In the genomic region with DNA sequence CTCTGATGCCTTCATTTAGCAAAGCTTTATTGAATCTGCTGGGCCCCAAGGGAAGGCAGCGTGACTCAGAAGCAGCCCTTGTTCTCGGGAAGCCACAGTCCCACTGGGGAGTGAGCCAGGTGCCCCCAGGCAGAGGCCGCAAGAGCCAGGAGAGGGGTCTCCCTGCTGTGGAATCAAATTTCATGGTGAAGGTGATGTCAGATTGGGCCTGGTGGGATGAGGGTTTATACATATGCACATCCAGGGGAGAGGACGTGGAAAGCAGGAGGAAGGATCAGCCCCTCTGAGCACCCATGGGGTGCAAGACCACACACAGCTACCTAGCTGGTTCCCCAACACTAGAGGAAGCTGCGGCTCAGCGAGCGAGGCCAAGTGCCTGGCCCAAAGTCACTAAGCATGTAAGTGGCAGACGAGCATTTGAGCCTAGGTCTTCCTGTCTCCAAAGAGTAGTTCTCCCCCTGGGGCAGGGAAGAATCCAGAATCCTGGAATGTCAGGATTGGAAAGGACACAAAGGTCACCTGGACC, we compare ENCODE assay signal across 10 cellular contexts. TPM values are rescaled to one million over a fixed set of nuclear protein-coding genes. Genes with fewer than 3 reads are reported as not detected.
DNase-seq lines count a peak whose midpoint lies in the region; ATAC-seq and TF ChIP-seq lines count a peak whose summit lies in the region.
"Had no signal": no experiment of that assay in that cellular context is flagged by ENCODE, and none has a peak within 500 bp of the region (broad histone marks: within the 10 kb centered on the region; RNA-seq: fewer than 3 reads in every experiment).

No MANE protein-coding gene starts in this region.

- WGBS in suprapubic skin: 47% methylated on average over 2 of the region's 8 CpGs

- peaks cover 31% of the 10 kb centered on the region for H3K4me1 Mint-ChIP-seq in activated CD8-positive, alpha-beta memory T cell treated with anti-CD3 and anti-CD28 coated beads, Interleukin-2, amount 10 ng/mL, durations not matched to agents 7 days and 5 days

- peak overlapping the region; percentile 81 for H3K27ac Mint-ChIP-seq in activated CD8-positive, alpha-beta memory T cell treated with anti-CD3 and anti-CD28 coated beads, Interleukin-2, amount 10 ng/mL, durations not matched to agents 7 days and 5 days

- H3K4me3 ChIP-seq in SJSA1 (no peak overlapping the region; the same call in 1 of the 2 replicates), suprapubic skin (peak overlapping the region; percentile 88)

- peak; percentile 74 for ATAC-seq in activated CD8-positive, alpha-beta memory T cell treated with anti-CD3 and anti-CD28 coated beads, Interleukin-2, amount 10 ng/mL, durations not matched to agents 7 days and 5 days
- ATAC-seq in GM18505 (IDR thresholded peaks at IDR 0.05; ENCODE audit: unreplicated experiment): no peak

- peak overlapping the region; percentile 72 for H3K4me3 Mint-ChIP-seq in activated CD8-positive, alpha-beta memory T cell treated with anti-CD3 and anti-CD28 coated beads, Interleukin-2, amount 10 ng/mL, durations not matched to agents 7 days and 5 days

- TF ChIP-seq POLR2A in suprapubic skin (IDR thresholded peaks at IDR 0.05): no peak
- no peak for TF ChIP-seq POLR2A in GM18505 (IDR thresholded peaks at IDR 0.05; ENCODE audit: borderline replicate concordance, extremely low read depth, insufficient read depth, insufficient read length)

- peak; percentile 79 for DNase-seq in activated CD8-positive, alpha-beta memory T cell treated with anti-CD3 and anti-CD28 coated beads, Interleukin-2, amount 10 ng/mL, durations not matched to agents 7 days and 5 days
- DNase-seq in activated CD8-positive, alpha-beta memory T cell treated with anti-CD3 and anti-CD28 coated beads for 24 hours: no peak
- DNase-seq in SJSA1 (ENCODE audit: low read depth in 1 of 2, low spot score in 2 of 2): peak; percentile 53 to 62
- peak; percentile 51 for DNase-seq in germinal center (ENCODE audit: low spot score)
- DNase-seq in suprapubic skin (ENCODE audit: low spot score in 2 of 2): no peak
- no peak for DNase-seq in NCI-H146 (lab: John Stamatoyannopoulos, UW)
- DNase-seq in RPMI8226: no peak
- DNase-seq: ACHN, NCI-H2029 treated with DMSO at 0.1 percent for 48 hours had no signal

- no peak for TF ChIP-seq CTCF in suprapubic skin (IDR thresholded peaks at IDR 0.05)

- TF ChIP-seq EP300 in suprapubic skin (IDR thresholded peaks at IDR 0.05): no peak

- H3K9me3 ChIP-seq in SJSA1 (replicated peaks) (peaks cover 5% of the 10 kb centered on the region), suprapubic skin (no peaks in the 10 kb centered on the region)

- H3K27ac ChIP-seq in SJSA1 (no peak overlapping the region), suprapubic skin (peak overlapping the region; percentile 88)

- H3K27me3 ChIP-seq in SJSA1 (replicated peaks) (no peaks in the 10 kb centered on the region), suprapubic skin (no peaks in the 10 kb centered on the region)

- H3K9me3 Mint-ChIP-seq in activated CD8-positive, alpha-beta memory T cell treated with anti-CD3 and anti-CD28 coated beads, Interleukin-2, amount 10 ng/mL, durations not matched to agents 7 days and 5 days (ENCODE audit: low read depth): no peaks in the 10 kb centered on the region

- H3K36me3 Mint-ChIP-seq in activated CD8-positive, alpha-beta memory T cell treated with anti-CD3 and anti-CD28 coated beads, Interleukin-2, amount 10 ng/mL, durations not matched to agents 7 days and 5 days: no peaks in the 10 kb centered on the region

- H3K4me1 ChIP-seq in SJSA1 (replicated peaks) (peaks cover 51% of the 10 kb centered on the region), suprapubic skin (peaks cover 61% of the 10 kb centered on the region)

- CTCF ChIA-PET in activated CD8-positive, alpha-beta memory T cell treated with anti-CD3 and anti-CD28 coated beads, Interleukin-2, amount 10 ng/mL, durations not matched to agents 7 days and 5 days (lab: Charles Lee): interaction anchor here (1.0 to 3.3 kb wide), 8 partner anchors 9 to 181 kb away, joined by 3 to 16 read pairs (median 6); partner anchors contain the start of gene TAB1

- H3K36me3 ChIP-seq in SJSA1 (peaks cover 6% of the 10 kb centered on the region; the same call in 1 of the 2 replicates), suprapubic skin (no peaks in the 10 kb centered on the region)

- peaks cover 27% of the 10 kb centered on the region for H3K27me3 Mint-ChIP-seq in activated CD8-positive, alpha-beta memory T cell treated with anti-CD3 and anti-CD28 coated beads, Interleukin-2, amount 10 ng/mL, durations not matched to agents 7 days and 5 days

RNA-seq across cellular contexts. Expression of gene SYNGR1, which starts 2.0 kb away (rescaled TPM):
- 10 to 100 TPM in 1 of 2 experiments, 1 to 10 TPM in 1; 4.2 to 16.0 TPM for total RNA-seq in activated CD8-positive, alpha-beta memory T cell treated with anti-CD3 and anti-CD28 coated beads, Interleukin-2, amount 10 ng/mL, durations not matched to agents 7 days and 5 days
- total RNA-seq in SJSA1 (2014; rRNA removed; shearing (Covaris generic)): 8.4 and 18.6 TPM in 2 replicates
- 10 to 100 TPM; 34.6 to 52.5 (median 44.3) TPM for total RNA-seq in suprapubic skin

RNA-seq across cellular contexts. Expression of gene RPL3, which starts 32.3 kb away (rescaled TPM):
- 1,000 to 10,000 TPM; 1,571 to 1,769 TPM for total RNA-seq in activated CD8-positive, alpha-beta memory T cell treated with anti-CD3 and anti-CD28 coated beads, Interleukin-2, amount 10 ng/mL, durations not matched to agents 7 days and 5 days
- 1,074 and 1,435 TPM in 2 replicates for total RNA-seq in SJSA1 (2014; rRNA removed; shearing (Covaris generic))
- total RNA-seq in suprapubic skin: 1,000 to 10,000 TPM; 2,537 to 3,396 (median 3,080) TPM

RNA-seq across cellular contexts. Expression of gene TAB1, which starts 47.8 kb away (rescaled TPM):
- 10 to 100 TPM; 27.7 to 35.2 TPM for total RNA-seq in activated CD8-positive, alpha-beta memory T cell treated with anti-CD3 and anti-CD28 coated beads, Interleukin-2, amount 10 ng/mL, durations not matched to agents 7 days and 5 days
- total RNA-seq in SJSA1 (2014; rRNA removed; shearing (Covaris generic)): 9.7 and 33.3 TPM in 2 replicates
- 10 to 100 TPM; 16.9 to 35.4 (median 23.3) TPM for total RNA-seq in suprapubic skin

Comparison
In these comparisons a context has a peak if more than half of its experiments do, and no peak if none do; other contexts are left out.
1. DNase-seq: peak in activated CD8-positive, alpha-beta memory T cell treated with anti-CD3 and anti-CD28 coated beads, Interleukin-2, amount 10 ng/mL, durations not matched to agents 7 days and 5 days (single experiment), SJSA1 (2 of 2) and germinal center (single experiment); none in activated CD8-positive, alpha-beta memory T cell treated with anti-CD3 and anti-CD28 coated beads for 24 hours (single experiment), suprapubic skin (0 of 2), NCI-H146 (single experiment) and RPMI8226 (single experiment).